In the genomic region with DNA sequence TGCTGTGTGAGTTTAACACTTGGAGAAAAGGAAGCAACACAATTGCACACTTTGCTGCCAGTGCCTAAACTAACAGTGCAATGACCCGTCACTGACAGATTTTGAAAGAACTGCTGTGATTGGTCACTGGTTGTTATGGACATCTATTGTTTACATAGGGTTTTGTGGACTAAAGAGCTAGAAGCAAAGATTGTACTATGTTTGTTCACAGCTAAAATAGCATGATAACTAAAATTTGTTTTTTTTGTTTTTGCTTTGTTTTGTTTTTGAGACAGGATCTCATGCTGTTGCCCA, we compare ENCODE assay signal across 22 cellular contexts.
DNase-seq lines count a peak whose midpoint lies in the region; ATAC-seq and TF ChIP-seq lines count a peak whose summit lies in the region.
"Had no signal": no experiment of that assay in that cellular context is flagged by ENCODE, and none has a peak within 500 bp of the region (broad histone marks: within the 10 kb centered on the region; RNA-seq: fewer than 3 reads in every experiment).

No MANE protein-coding gene starts in this region.

- DNase-seq in LHCN-M2 (ENCODE audit: low read depth) (peak; percentile 7), brain microvascular endothelial cell (peak; percentile 23), iris pigment epithelial cell (ENCODE audit: low read depth) (peak; percentile 11), pons (ENCODE audit: low spot score) (peak; percentile 86)
- DNase-seq in stimulated activated naive CD4-positive, alpha-beta T cell treated with Interleukin-2 at 50 U/mL for 16 hours (lab: John Stamatoyannopoulos, UW): no peak
- DNase-seq: activated CD4-positive, CD25-positive, alpha-beta regulatory T cell; activated CD8-positive, alpha-beta T cell treated with anti-CD3 and anti-CD28 coated beads for 36 hours; activated T-cell treated with anti-CD3 and anti-CD28 coated beads, Interleukin-2, amount 50 U/mL, for 72 hours; BE2C; Calu3; HCEC 1CT; NCI-H1092 treated with DMSO at 0.1 percent for 48 hours; NCI-H526; nucleus accumbens; SIG-M5; stomach; T-helper 2 cell; uterus had no signal

- ATAC-seq in GM18858 (IDR thresholded peaks at IDR 0.05; ENCODE audit: unreplicated experiment) (no peak), GM19463 (IDR thresholded peaks at IDR 0.05; ENCODE audit: unreplicated experiment) (no peak)
- ATAC-seq: activated CD8-positive, alpha-beta T cell treated with anti-CD3 and anti-CD28 coated beads for 36 hours; activated T-cell treated with anti-CD3 and anti-CD28 coated beads, Interleukin-2, amount 50 U/mL, for 72 hours; K562; sciatic nerve had no signal

- no peaks in the 10 kb centered on the region for H3K27me3 ChIP-seq in brain microvascular endothelial cell (replicated peaks)
- H3K27me3 ChIP-seq: uterus had no signal

- no peak for TF ChIP-seq CTCF in brain microvascular endothelial cell (IDR thresholded peaks at IDR 0.05; ENCODE audit: low read depth, low read length, missing control alignments)

- in situ Hi-C loops in brain microvascular endothelial cell (cut with HindIII; ENCODE audit: low pct_ligation_motif_present, low sequenced_read_pairs): no loop called here

- H3K27ac ChIP-seq in brain microvascular endothelial cell: no peak overlapping the region
- H3K27ac ChIP-seq: stomach, uterus had no signal

- H3K36me3 ChIP-seq in brain microvascular endothelial cell (replicated peaks): no peaks in the 10 kb centered on the region
- H3K36me3 ChIP-seq: BE2C, stomach, uterus had no signal

- no peak overlapping the region for H3K4me3 ChIP-seq in brain microvascular endothelial cell (ENCODE audit: low read depth, low read length)
- H3K4me3 ChIP-seq: K562, stomach, uterus had no signal
